20 cellular contexts compared by ENCODE assay signal in the genomic region with DNA sequence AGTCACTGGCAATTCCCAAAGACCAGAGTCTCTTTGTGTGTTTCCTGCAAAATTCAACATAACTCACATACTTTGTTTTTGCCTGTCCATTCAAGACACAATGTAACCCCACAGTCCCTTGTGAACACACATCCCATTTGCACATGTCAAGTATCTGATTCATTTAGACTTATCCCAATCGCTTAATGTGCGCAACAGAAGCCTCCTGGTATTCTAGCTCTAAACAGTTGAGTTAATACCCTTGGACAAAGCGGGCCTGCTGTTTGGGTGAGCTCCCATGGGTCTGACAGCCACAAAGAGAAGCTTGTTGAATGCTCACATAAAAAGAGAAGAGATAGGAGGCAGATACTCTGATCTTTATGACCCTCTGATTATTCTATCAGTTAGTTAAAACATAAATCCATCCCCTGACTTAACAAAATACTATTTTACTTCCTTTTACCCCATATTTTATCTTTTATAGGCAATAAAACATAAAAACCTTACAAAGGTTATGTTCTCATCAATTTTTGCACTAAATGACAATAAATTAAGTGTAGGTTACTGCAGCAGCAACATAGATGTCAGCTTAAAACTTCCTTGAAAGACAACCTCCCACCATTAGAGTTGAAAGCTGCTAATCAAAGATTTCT.
"Had no signal": no experiment of that assay in that cellular context is flagged by ENCODE, and none has a peak within 500 bp of the region (broad histone marks: within the 10 kb centered on the region; RNA-seq: fewer than 3 reads in every experiment).

No MANE protein-coding gene starts in this region.

- H3K4me3 ChIP-seq: colonic mucosa, hepatocyte, right atrium auricular region, sigmoid colon, skin epidermis, stomach, thoracic aorta, transverse colon had no signal

- H3K27me3 ChIP-seq: colonic mucosa, right atrium auricular region, sigmoid colon, stomach had no signal

- H3K9me3 ChIP-seq: colonic mucosa, right atrium auricular region, sigmoid colon, stomach, thoracic aorta, transverse colon had no signal

- H3K4me3 Mint-ChIP-seq: naive B cell, nephron had no signal

- DNase-seq: colonic mucosa; dermis blood vessel endothelial cell; effector CD4-positive, alpha-beta T cell; foreskin melanocyte; left colon; mesendoderm; naive B cell; posterior cingulate gyrus; sigmoid colon; stimulated activated CD4-positive, alpha-beta T cell treated with anti-CD3 and anti-CD28 coated beads, Interleukin-2, amount 100 ng/mL, for 24 hours; stimulated activated CD4-positive, alpha-beta T cell treated with anti-CD3 and anti-CD28 coated beads, Interleukin-4, amount 100 ng/mL, for 4 hours; stimulated activated naive CD4-positive, alpha-beta T cell; stomach; substantia nigra; transverse colon had no signal

- H3K4me1 ChIP-seq: colonic mucosa, right atrium auricular region, sigmoid colon, stomach had no signal

- H3K36me3 ChIP-seq: colonic mucosa, right atrium auricular region, sigmoid colon, stomach, thoracic aorta, transverse colon had no signal

- H3K27ac ChIP-seq: colonic mucosa, hepatocyte, right atrium auricular region, sigmoid colon, skin epidermis, stomach, thoracic aorta, transverse colon had no signal

- H3K4me1 Mint-ChIP-seq: naive B cell, nephron had no signal

- H3K27ac Mint-ChIP-seq: naive B cell, nephron had no signal

- H3K9me3 Mint-ChIP-seq: nephron had no signal
